In the genomic region with DNA sequence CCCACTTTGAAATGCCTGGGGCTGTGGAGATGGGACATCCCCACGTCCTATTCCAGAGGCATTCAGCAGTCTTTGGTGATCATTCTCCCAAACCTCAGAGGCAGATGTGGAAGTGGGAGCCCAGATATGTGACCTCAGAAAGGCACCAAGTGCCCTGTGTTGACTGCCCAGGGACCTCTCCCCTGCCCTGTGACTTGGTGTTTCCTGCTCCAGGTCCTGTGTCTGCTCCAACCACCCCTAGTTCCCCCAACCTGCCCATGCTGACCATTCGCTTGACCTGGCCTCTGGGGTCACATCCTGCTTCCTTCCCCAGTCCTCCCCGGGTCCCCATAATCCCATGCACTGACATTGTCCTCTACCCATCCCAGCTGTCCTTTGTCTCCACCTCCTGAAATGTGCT, we compare ENCODE assay signal across 19 cellular contexts. TPM values are rescaled to one million over a fixed set of nuclear protein-coding genes. Genes with fewer than 3 reads are reported as not detected.
A peak's percentile ranks its signal among the peaks of the same experiment; 100 is the strongest.
DNase-seq lines count a peak whose midpoint lies in the region; TF ChIP-seq lines count a peak whose summit lies in the region.
"Had no signal": no experiment of that assay in that cellular context is flagged by ENCODE, and none has a peak within 500 bp of the region (broad histone marks: within the 10 kb centered on the region; RNA-seq: fewer than 3 reads in every experiment).

No MANE protein-coding gene starts in this region.

- H3K36me3 ChIP-seq in brain microvascular endothelial cell (replicated peaks) (no peaks in the 10 kb centered on the region), vagina (no peaks in the 10 kb centered on the region)
- H3K36me3 ChIP-seq: BE2C had no signal

- H3K9me3 ChIP-seq in vagina, result no peaks in the 10 kb centered on the region
- H3K9me3 ChIP-seq: BE2C had no signal

- H3K27ac ChIP-seq in brain microvascular endothelial cell (no peak overlapping the region), vagina (no peak overlapping the region)

- DNase-seq in activated effector memory CD4-positive, alpha-beta T cell treated with anti-CD3 and anti-CD28 coated beads, Interleukin-2, amount 50 U/mL, for 16 hours, result peak; percentile 51
- DNase-seq in activated effector memory CD4-positive, alpha-beta T cell treated with Interleukin-2 at 50 U/mL for 16 hours, result no peak
- DNase-seq in brain microvascular endothelial cell (no peak), mesothelial cell of epicardium (ENCODE audit: low spot score in 2 of 2, unreplicated experiment in 2 of 2) (no peak), vagina (ENCODE audit: extremely low spot score in 2 of 2) (peak; percentile 74 to 81), NCI-H446 (lab: John Stamatoyannopoulos, UW) (no peak)
- DNase-seq in activated T-cell treated with anti-CD3 and anti-CD28 coated beads, Interleukin-2, amount 50 U/mL, for 1 hour, result no peak
- DNase-seq: BE2C; CD4-positive, CD25-positive, alpha-beta regulatory T cell; COR-L47; Kasumi-1; MM.1S; NCI-H1092 treated with DMSO at 0.1 percent for 48 hours; NCI-H2081; NCI-H510A; NCI-H748 treated with DMSO at 0.1 percent for 48 hours; NK-92 treated with Interleukin-12 subunit alpha and Interleukin-12 subunit beta, amount 100 ng/mL, for 24 hours; SHP77 had no signal

- no peak overlapping the region for H3K4me3 ChIP-seq in brain microvascular endothelial cell (ENCODE audit: low read depth, low read length)
- H3K4me3 ChIP-seq in vagina, result no peak overlapping the region

- peak; percentile 21 for TF ChIP-seq CTCF in brain microvascular endothelial cell (IDR thresholded peaks at IDR 0.05; ENCODE audit: low read depth, low read length, missing control alignments)
- no peak for TF ChIP-seq CTCF in mesothelial cell of epicardium (IDR thresholded peaks at IDR 0.05; ENCODE audit: unreplicated experiment)
- no peak for TF ChIP-seq CTCF in vagina (IDR thresholded peaks at IDR 0.05)

- H3K4me1 Mint-ChIP-seq in mesothelial cell of epicardium, result peaks cover 47% of the 10 kb centered on the region

- H3K4me3 Mint-ChIP-seq in mesothelial cell of epicardium, result no peak overlapping the region
- H3K4me3 Mint-ChIP-seq: CD4-positive, CD25-positive, alpha-beta regulatory T cell had no signal

- H3K27me3 ChIP-seq in brain microvascular endothelial cell (replicated peaks) (no peaks in the 10 kb centered on the region), vagina (no peaks in the 10 kb centered on the region)

- in situ Hi-C loops in brain microvascular endothelial cell (cut with HindIII; ENCODE audit: low pct_ligation_motif_present, low sequenced_read_pairs), result no loop called here

- H3K36me3 Mint-ChIP-seq in mesothelial cell of epicardium, result no peaks in the 10 kb centered on the region
- H3K36me3 Mint-ChIP-seq: CD4-positive, CD25-positive, alpha-beta regulatory T cell had no signal

- H3K27me3 Mint-ChIP-seq in mesothelial cell of epicardium (ENCODE audit: low read depth), result no peaks in the 10 kb centered on the region

- intact Hi-C loops in vagina (cut with DNase I), result no loop called here

- H3K27ac Mint-ChIP-seq in mesothelial cell of epicardium, result peak overlapping the region; percentile 40
- H3K27ac Mint-ChIP-seq: CD4-positive, CD25-positive, alpha-beta regulatory T cell had no signal

- no peaks in the 10 kb centered on the region for H3K9me3 Mint-ChIP-seq in mesothelial cell of epicardium

- no peaks in the 10 kb centered on the region for H3K4me1 ChIP-seq in vagina
- H3K4me1 ChIP-seq: BE2C had no signal

- TF ChIP-seq POLR2A in vagina (IDR thresholded peaks at IDR 0.05), result no peak

RNA-seq across cellular contexts. Expression of gene CYP26A1, which starts 7.6 kb away (rescaled TPM):
- total RNA-seq in mesothelial cell of epicardium (70.6 to 76.5 TPM (median 76.0 TPM) in 3 replicates), vagina (not detected)
- total RNA-seq: CD4-positive, CD25-positive, alpha-beta regulatory T cell; OCI-LY7 had no signal

RNA-seq across cellular contexts. Expression of gene CYP26C1, which starts 20.7 kb away (rescaled TPM):
- total RNA-seq in mesothelial cell of epicardium (0.38 to 0.60 TPM (median 0.44 TPM) in 3 replicates), vagina (not detected)
- total RNA-seq: CD4-positive, CD25-positive, alpha-beta regulatory T cell had no signal

Comparison
In these comparisons a context has a peak if more than half of its experiments do, and no peak if none do; other contexts are left out.
1. DNase-seq: peak in activated effector memory CD4-positive, alpha-beta T cell treated with anti-CD3 and anti-CD28 coated beads, Interleukin-2, amount 50 U/mL, for 16 hours (single experiment) and vagina (2 of 2); none in activated effector memory CD4-positive, alpha-beta T cell treated with Interleukin-2 at 50 U/mL for 16 hours (single experiment), brain microvascular endothelial cell (single experiment), mesothelial cell of epicardium (0 of 2), activated T-cell treated with anti-CD3 and anti-CD28 coated beads, Interleukin-2, amount 50 U/mL, for 1 hour (single experiment) and NCI-H446 (0 of 2).
2. RNA of gene CYP26A1, which starts 7.6 kb away (total RNA-seq): 70.6 to 76.5 TPM in mesothelial cell of epicardium; not detected in vagina (single experiment); every median in the first group is over 10 times any median in the second.